ENCODE assay signal across 7 cellular contexts in genomic region chr6:16260602-16261001, GRCh38. TPM values are rescaled to one million over a fixed set of nuclear protein-coding genes. Genes with fewer than 3 reads are reported as not detected.
DNase-seq lines count a peak whose midpoint lies in the region; ATAC-seq, FAIRE-seq and TF ChIP-seq lines count a peak whose summit lies in the region.
"Not testable (repeated sequence)": the region's sequence is repeated elsewhere in the genome, so short reads cannot be mapped to it uniquely, and the experiment has no call there.
"Had no signal": no experiment of that assay in that cellular context is flagged by ENCODE, and none has a peak within 500 bp of the region (broad histone marks: within the 10 kb centered on the region; RNA-seq: fewer than 3 reads in every experiment).

No MANE protein-coding gene starts in this region.

- in situ Hi-C loops in K562 (cut with MboI); gastrocnemius medialis (cut with MboI; ENCODE audit: low sequenced_read_pairs in 4 of 4): not testable (repeated sequence)

- H3K36me3 Mint-ChIP-seq in endodermal cell (ENCODE audit: low read depth) = peaks cover 37% of the 10 kb centered on the region

- H3K27ac Mint-ChIP-seq in endodermal cell = not testable (repeated sequence)

- not testable (repeated sequence) for TF ChIP-seq EP300 in K562 (IDR thresholded peaks at IDR 0.05; ENCODE audit: low read length)

- not testable (repeated sequence) for H2AFZ ChIP-seq in K562 (ENCODE audit: low read depth, low read length)

- CTCF ChIA-PET in K562 (lab: Yijun Ruan, JAX; ENCODE audit: low intra/inter-chr PET ratio) = not testable (repeated sequence)

- not testable (repeated sequence) for TF ChIP-seq CTCF in K562 (IDR thresholded peaks at IDR 0.05 in 2 of 3, conservative IDR thresholded peaks at IDR 0.05 in 1 of 3; ENCODE audit: insufficient read depth in 2 of 3, low read depth in 1 of 3, low read length in 3 of 3); endodermal cell (conservative IDR thresholded peaks at IDR 0.05); cardiac muscle cell (IDR thresholded peaks at IDR 0.05; ENCODE audit: low read depth, low read length); psoas muscle (IDR thresholded peaks at IDR 0.05); gastrocnemius medialis (IDR thresholded peaks at IDR 0.05 in 4 of 5, conservative IDR thresholded peaks at IDR 0.05 in 1 of 5)

- not testable (repeated sequence) for H3K9me3 Mint-ChIP-seq in endodermal cell

- H3K9me3 ChIP-seq in K562 (replicated peaks; ENCODE audit: control insufficient read depth, insufficient read depth, low read depth, low read length); endodermal cell (ENCODE audit: control insufficient read depth, low read length); cardiac muscle cell (ENCODE audit: low read depth); psoas muscle; gastrocnemius medialis: not testable (repeated sequence)

- FAIRE-seq in K562 (lab: Jason Lieb, UNC) = not testable (repeated sequence)

- H3K4me3 ChIP-seq in K562, cardiac muscle cell, psoas muscle, gastrocnemius medialis: not testable (repeated sequence)
- peak overlapping the region; percentile 80 for H3K4me3 ChIP-seq in endodermal cell (ENCODE audit: low read length)

- H3K4me3 Mint-ChIP-seq in endodermal cell = not testable (repeated sequence)

- not testable (repeated sequence) for TF ChIP-seq RAD21 in K562 (CRISPR knock-in tag; conservative IDR thresholded peaks at IDR 0.05 in 1 of 2, IDR thresholded peaks at IDR 0.05 in 1 of 2)

- H3K4me1 ChIP-seq in K562 (replicated peaks in 1 of 2; ENCODE audit: control insufficient read depth in 2 of 2, insufficient read depth in 2 of 2, low read length in 2 of 2) (peaks cover 17 to 26% of the 10 kb centered on the region in 2 experiments; a peak in 4 of 5 replicates), endodermal cell (ENCODE audit: control insufficient read depth, insufficient read depth, low read length) (peaks cover 22% of the 10 kb centered on the region), cardiac muscle cell (ENCODE audit: low read depth) (peaks cover 15% of the 10 kb centered on the region), psoas muscle (peaks cover 27% of the 10 kb centered on the region), gastrocnemius medialis (peaks cover 23 to 47% of the 10 kb centered on the region in 2 donors)

- not testable (repeated sequence) for H3K9ac ChIP-seq in K562 (ENCODE audit: insufficient read depth in 1 of 2, low read depth in 2 of 2, low read length in 2 of 2); endodermal cell (ENCODE audit: extremely low read depth, low read length, poor library complexity, severe bottlenecking)

- peak overlapping the region; percentile 33; the same call in 1 of the 2 replicates for H3K4me2 ChIP-seq in K562 (ENCODE audit: insufficient read depth, low read length)

- H4K20me1 ChIP-seq in K562 (replicated peaks; ENCODE audit: control insufficient read depth, insufficient read depth, low read length) = not testable (repeated sequence)

- intact Hi-C loops in K562 (cut with micrococcal nuclease); psoas muscle (cut with DNase I); gastrocnemius medialis (cut with DNase I; ENCODE audit: low total_unique reads): not testable (repeated sequence)

- not testable (repeated sequence) for TF ChIP-seq POLR2A in K562 (conservative IDR thresholded peaks at IDR 0.05); gastrocnemius medialis (IDR thresholded peaks at IDR 0.05)

- not testable (repeated sequence) for BruUV-seq in K562 (replicated peaks; lab: Mats Ljungman, UMichigan)

- H3K27me3 Mint-ChIP-seq in endodermal cell (ENCODE audit: insufficient read depth) = not testable (repeated sequence)

- H3K27ac ChIP-seq in K562 (ENCODE audit: extremely low read depth, low read depth, low read length) (peak overlapping the region; percentile 41; the same call in 1 of the 3 replicates), cardiac muscle cell (peak overlapping the region; percentile 39), psoas muscle (peak overlapping the region; percentile 71), gastrocnemius medialis (peak overlapping the region; percentile 48 to 75 (median 71))
- H3K27ac ChIP-seq in endodermal cell (ENCODE audit: low read depth, low read length) = not testable (repeated sequence)

- not testable (repeated sequence) for H3K27me3 ChIP-seq in K562 (ENCODE audit: control insufficient read depth in 2 of 2, insufficient read depth in 2 of 2, low read length in 2 of 2); endodermal cell (ENCODE audit: control insufficient read depth, insufficient read depth, low read length, poor library complexity, severe bottlenecking); cardiac muscle cell; psoas muscle (ENCODE audit: insufficient read depth in 3 of 3, low read length in 2 of 3); gastrocnemius medialis

- not testable (repeated sequence) for H3K9me1 ChIP-seq in K562 (ENCODE audit: control insufficient read depth, insufficient read depth, low read length)

- not testable (repeated sequence) for ATAC-seq in K562, psoas muscle, gastrocnemius medialis

- DNase-seq in K562 (ENCODE audit: extremely low read depth in 1 of 4, low spot score in 3 of 4); endodermal cell; cardiac muscle cell (ENCODE audit: low read depth in 1 of 2, low spot score in 1 of 2); psoas muscle; gastrocnemius medialis: not testable (repeated sequence)

- 15% methylated on average over 4 of the region's 9 CpGs for WGBS in K562 (ENCODE audit: insufficient coverage, low coverage, missing lambda C conversion rate)
- 80 to 87% methylated on average over 3 to 6 of the region's 9 CpGs for WGBS in endodermal cell (ENCODE audit: insufficient coverage in 1 of 2, insufficient read length in 1 of 2), 2 experiments
- 75 to 91% (median 75%) methylated on average over 6 to 7 of the region's 9 CpGs for WGBS in psoas muscle, 3 donors

- peaks cover 25% of the 10 kb centered on the region for H3K79me2 ChIP-seq in K562 (ENCODE audit: control insufficient read depth, insufficient read depth, low read length)

- H3K4me1 Mint-ChIP-seq in endodermal cell = peaks cover 43% of the 10 kb centered on the region

- peaks cover 53% of the 10 kb centered on the region for H3K36me3 ChIP-seq in K562 (ENCODE audit: control insufficient read depth, insufficient read depth, low read length)
- H3K36me3 ChIP-seq in endodermal cell (ENCODE audit: control insufficient read depth, insufficient read depth, low read length) = peaks cover 20% of the 10 kb centered on the region
- H3K36me3 ChIP-seq in cardiac muscle cell = not testable (repeated sequence)
- H3K36me3 ChIP-seq in psoas muscle (ENCODE audit: insufficient read depth in 1 of 2, low read depth in 1 of 2) = peaks cover 0 to 21% of the 10 kb centered on the region in 2 donors
- H3K36me3 ChIP-seq in gastrocnemius medialis = peaks cover 0 to 10% of the 10 kb centered on the region in 2 donors

- POLR2A ChIA-PET in K562 (lab: Yijun Ruan, JAX) = not testable (repeated sequence)

TF ChIP-seq in K562, 482 proteins besides CTCF, POLR2A, EP300 and RAD21 (continues in another document):
- TF ChIP-seq PKNOX1 (IDR thresholded peaks at IDR 0.05) (peak; percentile 81), SMAD4 (CRISPR knock-in tag; conservative IDR thresholded peaks at IDR 0.05) (0 out of 2 replicates have a peak, but pooled peaks have one; percentile 12), NCOR1 (IDR thresholded peaks at IDR 0.05) (peak; percentile 64), MEIS2 (IDR thresholded peaks at IDR 0.05; ENCODE audit: partially characterized antibody) (peak; percentile 81)

RNA-seq across cellular contexts. Expression of gene GMPR, which starts 22.2 kb away (rescaled TPM):
- 58.9 and 89.1 TPM in 2 replicates for total RNA-seq in K562 (2011; cell fraction: chromatin; rRNA removed; ENCODE audit: low replicate concordance)
- total RNA-seq in K562 (2011; cell fraction: nucleolus; rRNA removed) = 52.6 and 53.0 TPM in 2 replicates
- 58.1 and 58.7 TPM in 2 replicates for total RNA-seq in K562 (2011; cell fraction: nucleoplasm; rRNA removed)
- total RNA-seq in K562 (2014; rRNA removed) (42.5 and 46.2 TPM in 2 replicates), K562 (2014; rRNA removed; fragmentation: Illumina TruSeq; extraction: Trizol) (34.1 and 34.6 TPM in 2 replicates), K562 (2015; rRNA removed; fragmentation: Illumina TruSeq; extraction: Trizol) (52.9 and 53.5 TPM in 2 replicates), K562 (2021) (64.1 and 73.7 TPM in 2 replicates), endodermal cell (10 to 100 TPM in 1 of 2 donors, 1 to 10 TPM in 1; 4.9 to 20.7 TPM), cardiac muscle cell (8.8 and 9.4 TPM in 2 replicates), psoas muscle (100 to 1,000 TPM; 139 to 265 (median 189) TPM), gastrocnemius medialis (100 to 1,000 TPM; 109 to 266 (median 239) TPM)
- polyA plus RNA-seq in K562 (2011; rRNA removed) (66.7 and 72.1 TPM in 2 replicates), K562 (2014; fragmentation: Illumina TruSeq; extraction: Trizol) (83.7 and 85.6 TPM in 2 replicates), K562 (2014; fragmentation: Nextera tagmentation; extraction: Ambion mirVana) (10 to 100 TPM; 42.0 to 47.8 TPM), K562 (2014; rRNA removed) (45.6 and 49.8 TPM in 2 replicates), cardiac muscle cell (29.6 and 32.0 TPM in 2 replicates), psoas muscle (100 to 1,000 TPM in 2 of 3 donors, 10 to 100 TPM in 1; 26.6 to 286 (median 235) TPM)
- 97.7 and 111 TPM in 2 replicates for polyA plus RNA-seq in K562 (2011; cell fraction: cytosol; rRNA removed)
- 50.2 and 57.5 TPM in 2 replicates for polyA plus RNA-seq in K562 (2011; cell fraction: nucleus; rRNA removed)
- 80.2 and 117 TPM in 2 replicates for polyA plus RNA-seq in K562 (2012)
- 82.0 and 85.1 TPM in 2 replicates for polyA minus RNA-seq in K562 (2011; rRNA and poly(A)+ RNA removed)
- 38.0 and 45.0 TPM in 2 replicates for polyA minus RNA-seq in K562 (2011; cell fraction: cytosol; rRNA and poly(A)+ RNA removed)
- 26.5 and 45.9 TPM in 2 replicates for polyA minus RNA-seq in K562 (2011; cell fraction: nucleus; rRNA and poly(A)+ RNA removed)
- 6.1 TPM for polyA plus RNA-seq in endodermal cell (2013, experiment 1 of 2)
- 6.0 TPM for polyA plus RNA-seq in endodermal cell (2013, experiment 2 of 2)
- total RNA-seq: B cell; CD4-positive, alpha-beta memory T cell had no signal
